In the genomic region with DNA sequence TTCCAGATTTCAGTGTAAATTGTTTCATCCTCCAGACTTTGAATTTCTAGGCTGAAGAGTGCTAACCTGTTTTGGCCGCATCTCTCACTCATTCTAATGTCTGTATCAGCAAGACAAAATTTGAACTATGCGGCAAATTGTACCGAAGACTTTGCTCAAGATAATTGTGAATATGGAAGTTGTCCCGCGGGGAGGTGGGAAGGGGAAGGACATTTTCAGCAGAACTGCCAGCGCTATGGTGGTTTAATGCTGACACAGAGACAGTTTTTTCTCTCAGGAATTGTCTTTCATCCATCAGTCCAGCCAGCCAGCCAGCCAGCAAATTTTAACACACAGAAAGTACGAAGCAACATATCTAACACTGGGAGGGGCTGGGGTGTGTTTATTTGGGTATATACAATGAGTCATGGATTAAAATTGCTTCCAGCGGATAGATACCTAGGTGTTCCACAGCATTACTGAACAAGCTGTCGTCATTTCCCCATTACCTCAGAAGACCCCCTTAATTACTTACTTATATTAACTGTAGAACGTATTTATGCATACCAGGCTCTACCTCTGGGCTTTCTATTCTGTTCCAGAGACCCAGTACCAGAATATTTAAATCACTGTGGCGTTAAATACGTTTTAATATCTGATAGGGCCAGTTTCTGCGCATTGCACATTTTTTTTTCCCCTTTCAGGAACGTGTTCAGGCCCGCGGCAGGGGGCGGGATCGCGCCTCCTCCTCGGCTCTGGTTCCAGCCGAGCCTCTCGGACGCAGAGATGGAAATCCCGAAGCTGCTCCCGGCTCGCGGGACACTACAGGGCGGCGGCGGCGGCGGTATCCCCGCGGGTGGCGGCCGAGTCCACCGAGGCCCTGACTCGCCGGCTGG, we compare ENCODE assay signal across 8 cellular contexts. TPM values are rescaled to one million over a fixed set of nuclear protein-coding genes. Genes with fewer than 3 reads are reported as not detected.
DNase-seq lines count a peak whose midpoint lies in the region; ATAC-seq and TF ChIP-seq lines count a peak whose summit lies in the region.
"Not testable (repeated sequence)": the region's sequence is repeated elsewhere in the genome, so short reads cannot be mapped to it uniquely, and the experiment has no call there.

A gene (plus strand): TSS at position 728 of the 875 bp plus-strand sequence. CDS start 38 bp downstream, at position 766.

- TF ChIP-seq CTCF in suprapubic skin (IDR thresholded peaks at IDR 0.05): not testable (repeated sequence)

- H3K27ac Mint-ChIP-seq in activated naive CD8-positive, alpha-beta T cell treated with anti-CD3 and anti-CD28 coated beads, Interleukin-2, amount 50 U/mL, for 24 hours: peak within 1 kb of the TSS; percentile 90

- H3K4me1 Mint-ChIP-seq in activated naive CD8-positive, alpha-beta T cell treated with anti-CD3 and anti-CD28 coated beads, Interleukin-2, amount 50 U/mL, for 24 hours: peaks cover 36% of the 10 kb centered on the region

- WGBS in suprapubic skin: 25% methylated on average over 16 of the region's 39 CpGs

- H3K4me1 ChIP-seq in ES-I3 (ENCODE audit: insufficient read depth, low read length): not testable (repeated sequence)
- H3K4me1 ChIP-seq in muscle layer of duodenum (ENCODE audit: control insufficient read depth in 1 of 2, insufficient read depth in 2 of 2, low read length in 2 of 2): peaks cover 0 to 11% of the 10 kb centered on the region in 2 donors
- peaks cover 28% of the 10 kb centered on the region for H3K4me1 ChIP-seq in suprapubic skin

- peak within 1 kb of the TSS; percentile 77 for H3K27ac ChIP-seq in muscle layer of duodenum (ENCODE audit: low read length)
- peak within 1 kb of the TSS; percentile 97 for H3K27ac ChIP-seq in suprapubic skin

- H3K27me3 Mint-ChIP-seq in activated naive CD8-positive, alpha-beta T cell treated with anti-CD3 and anti-CD28 coated beads, Interleukin-2, amount 50 U/mL, for 24 hours: not testable (repeated sequence)

- ATAC-seq in GM21717 (IDR thresholded peaks at IDR 0.05; ENCODE audit: unreplicated experiment) (peak; percentile 46), HG03469 (IDR thresholded peaks at IDR 0.05; ENCODE audit: unreplicated experiment) (peak; percentile 29)
- peak; percentile 56 for ATAC-seq in activated naive CD8-positive, alpha-beta T cell treated with anti-CD3 and anti-CD28 coated beads, Interleukin-2, amount 50 U/mL, for 24 hours

- H3K36me3 ChIP-seq in ES-I3 (ENCODE audit: insufficient read depth, low read length); muscle layer of duodenum (ENCODE audit: control insufficient read depth in 1 of 2, insufficient read depth in 2 of 2, low read length in 2 of 2); suprapubic skin: not testable (repeated sequence)

- not testable (repeated sequence) for H3K9me3 Mint-ChIP-seq in activated naive CD8-positive, alpha-beta T cell treated with anti-CD3 and anti-CD28 coated beads, Interleukin-2, amount 50 U/mL, for 24 hours

- peak within 1 kb of the TSS; percentile 52 for H3K9ac ChIP-seq in ES-I3 (ENCODE audit: low read depth, low read length)

- H3K27me3 ChIP-seq in muscle layer of duodenum (ENCODE audit: low read depth, low read length); suprapubic skin: not testable (repeated sequence)

- DNase-seq in OCI-M1 (lab: John Stamatoyannopoulos, UW) (peak; percentile 41), fibroblast of the conjunctiva (ENCODE audit: low read depth) (peak; percentile 27)
- not testable (repeated sequence) for DNase-seq in activated naive CD8-positive, alpha-beta T cell treated with anti-CD3 and anti-CD28 coated beads, Interleukin-2, amount 50 U/mL, for 24 hours; suprapubic skin (ENCODE audit: low spot score in 2 of 2)

- not testable (repeated sequence) for TF ChIP-seq EP300 in suprapubic skin (IDR thresholded peaks at IDR 0.05)

- not testable (repeated sequence) for TF ChIP-seq POLR2A in suprapubic skin (IDR thresholded peaks at IDR 0.05)

- H3K9me3 ChIP-seq in ES-I3 (ENCODE audit: control insufficient read depth, insufficient read depth, low read length); muscle layer of duodenum (ENCODE audit: control insufficient read depth in 1 of 2, low read length in 2 of 2); suprapubic skin: not testable (repeated sequence)

- H3K4me3 Mint-ChIP-seq in activated naive CD8-positive, alpha-beta T cell treated with anti-CD3 and anti-CD28 coated beads, Interleukin-2, amount 50 U/mL, for 24 hours: peak within 1 kb of the TSS; percentile 81

- H3K4me3 ChIP-seq in muscle layer of duodenum (ENCODE audit: low read depth in 1 of 2, low read length in 2 of 2) (peak within 1 kb of the TSS; percentile 38 to 56), suprapubic skin (peak within 1 kb of the TSS; percentile 69)

- H3K36me3 Mint-ChIP-seq in activated naive CD8-positive, alpha-beta T cell treated with anti-CD3 and anti-CD28 coated beads, Interleukin-2, amount 50 U/mL, for 24 hours (ENCODE audit: low read depth): peaks cover 22% of the 10 kb centered on the region

RNA-seq across cellular contexts. Expression of the gene that starts here (rescaled TPM):
- 10 to 100 TPM; 17.5 to 26.1 (median 21.4) TPM for total RNA-seq in suprapubic skin
